In genomic region chr1:3900150-3900968, GRCh38 we compare ENCODE assay signal across 8 cellular contexts. TPM values are rescaled to one million over a fixed set of nuclear protein-coding genes. Genes with fewer than 3 reads are reported as not detected.
DNase-seq lines count a peak whose midpoint lies in the region; ATAC-seq, FAIRE-seq and TF ChIP-seq lines count a peak whose summit lies in the region.

TSS of gene C1orf174 (minus strand) at chr1:3900272. CDS start at chr1:3900186, 86 bp downstream.

- H3K36me3 ChIP-seq in right atrium auricular region = peaks cover 3% of the 10 kb centered on the region
- no peaks in the 10 kb centered on the region for H3K36me3 ChIP-seq in psoas muscle (ENCODE audit: insufficient read depth in 1 of 2, low read depth in 1 of 2)

- in situ Hi-C loops in GM13976 (cut with MboI; ENCODE audit: low sequenced_read_pairs, unreplicated experiment) = loop anchor here (25.0 kb wide), 1 partner anchor 912 kb away; no protein-coding TSS in a partner anchor

- no peak for TF ChIP-seq CTCF in GM13976 (IDR thresholded peaks at IDR 0.05; ENCODE audit: borderline replicate concordance, control extremely low read depth, extremely low read depth, insufficient read depth, missing control alignments)
- TF ChIP-seq CTCF in right atrium auricular region (IDR thresholded peaks at IDR 0.05) = no peak
- no peak for TF ChIP-seq CTCF in psoas muscle (IDR thresholded peaks at IDR 0.05)

- H3K4me1 ChIP-seq in right atrium auricular region = peaks cover 0 to 8% of the 10 kb centered on the region in 2 donors
- H3K4me1 ChIP-seq in psoas muscle = peaks cover 6% of the 10 kb centered on the region

- peak; percentile 94 for DNase-seq in GM13976 (ENCODE audit: low spot score)
- DNase-seq in NCI-H1694 treated with DMSO at 0.1 percent for 48 hours (lab: John Stamatoyannopoulos, UW) = peak; percentile 97
- peak; percentile 82 to 100 (median 98) for DNase-seq in anterior cingulate cortex (lab: John Stamatoyannopoulos, UW)
- peak; percentile 96 for DNase-seq in right atrium auricular region (ENCODE audit: low spot score)
- DNase-seq in psoas muscle = peak; percentile 95 to 98
- DNase-seq in urothelium cell line (ENCODE audit: low spot score) = peak; percentile 88

- ATAC-seq in HG02870 (IDR thresholded peaks at IDR 0.05; ENCODE audit: unreplicated experiment) (peak; percentile 68), psoas muscle (peak; percentile 88 to 91 (median 90))

- peak within 1 kb of the TSS; percentile 98 to 99 for H3K27ac ChIP-seq in right atrium auricular region
- H3K27ac ChIP-seq in psoas muscle = peak within 1 kb of the TSS; percentile 98

- H3K9me3 ChIP-seq in right atrium auricular region (peaks cover 0 to 9% of the 10 kb centered on the region in 2 donors), psoas muscle (peaks cover 17% of the 10 kb centered on the region)

- H3K27me3 ChIP-seq in right atrium auricular region = no peaks in the 10 kb centered on the region
- H3K27me3 ChIP-seq in psoas muscle (ENCODE audit: insufficient read depth in 3 of 3, low read length in 2 of 3) = no peaks in the 10 kb centered on the region

- intact Hi-C loops in T-helper 2 cell treated with Interferon-gamma antibody and Interleukin-4, amounts not matched to agents 100 ng/mL and 5 ng/mL, for 36 hours (cut with micrococcal nuclease) = loop anchor here (1.0 to 5.0 kb wide), 4 partner anchors 43 to 278 kb away; partner anchors contain the start of genes CEP104, DFFB, LRRC47 and SMIM1
- intact Hi-C loops in psoas muscle (cut with DNase I) = loop anchor here in 1 of 2 donors (5.0 to 10.0 kb wide), 2 partner anchors 256 to 1313 kb away; partner anchors contain the start of gene PRXL2B

- WGBS in psoas muscle, 3 donors = 0% methylated on average over 53 to 58 of the region's 58 CpGs

- H3K4me3 ChIP-seq in right atrium auricular region = peak within 1 kb of the TSS; percentile 86 to 95
- peak within 1 kb of the TSS; percentile 94 for H3K4me3 ChIP-seq in psoas muscle

- peak; percentile 81 for FAIRE-seq in urothelium cell line (lab: Jason Lieb, UNC)

RNA-seq across cellular contexts. Expression of gene C1orf174, which starts in this region (rescaled TPM):
- total RNA-seq in T-helper 2 cell treated with Interferon-gamma antibody and Interleukin-4, amounts not matched to agents 100 ng/mL and 5 ng/mL, for 36 hours = 28.5 and 28.6 TPM in 2 replicates
- total RNA-seq in right atrium auricular region (10 to 100 TPM in 1 of 2 donors, 1 to 10 TPM in 1; 9.1 to 18.8 TPM), psoas muscle (10 to 100 TPM; 11.8 to 14.6 (median 14.0) TPM)
- 10 to 100 TPM; 15.1 to 32.2 (median 22.9) TPM for polyA plus RNA-seq in psoas muscle

Comparison
In these comparisons a context has a peak if more than half of its experiments do, and no peak if none do; other contexts are left out.
1. Peak in every context shown above with its lines: DNase-seq, ATAC-seq, H3K4me3 ChIP-seq and H3K27ac ChIP-seq.